ENCODE assay signal across 33 cellular contexts in the genomic region with DNA sequence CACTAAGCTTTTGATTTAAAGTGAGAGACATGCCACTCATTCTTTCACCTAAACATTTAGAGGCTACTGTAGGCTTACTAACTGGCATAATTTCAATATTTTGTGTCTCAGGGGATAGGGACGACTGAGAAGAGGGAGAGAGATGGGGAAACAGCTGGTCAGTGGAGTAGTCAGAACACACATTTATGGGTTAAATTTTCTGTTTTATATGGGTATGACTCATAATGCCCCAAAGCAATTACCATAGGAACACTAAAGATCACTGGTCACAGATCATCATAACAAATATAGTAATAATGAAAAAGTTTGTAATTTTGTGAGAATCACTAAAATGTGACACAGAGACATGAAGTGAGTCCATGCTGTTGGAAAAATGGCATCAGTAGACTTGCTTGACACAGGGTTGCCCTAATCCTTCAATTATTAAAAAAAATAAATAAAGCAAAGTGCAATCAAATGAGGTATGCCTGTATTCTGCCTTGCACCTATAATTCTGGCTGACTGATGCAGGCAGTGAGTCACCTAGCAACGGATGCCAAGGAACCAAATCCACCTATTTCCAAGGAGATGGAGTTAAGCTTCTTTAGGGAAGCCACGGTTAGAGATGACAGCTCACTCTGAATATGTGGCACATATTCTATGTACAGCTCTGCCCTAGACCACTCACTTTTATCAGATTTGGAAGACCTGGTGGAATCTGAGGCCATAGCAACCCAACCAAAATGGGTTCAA.
A peak's percentile ranks its signal among the peaks of the same experiment; 100 is the strongest.
DNase-seq lines count a peak whose midpoint lies in the region; ATAC-seq, FAIRE-seq and TF ChIP-seq lines count a peak whose summit lies in the region.
"Had no signal": no experiment of that assay in that cellular context is flagged by ENCODE, and none has a peak within 500 bp of the region (broad histone marks: within the 10 kb centered on the region; RNA-seq: fewer than 3 reads in every experiment).

No MANE protein-coding gene starts in this region.

- H3K4me1 ChIP-seq in GM12878 (ENCODE audit: control insufficient read depth, insufficient read depth, low read length) (no peaks in the 10 kb centered on the region), BE2C (no peaks in the 10 kb centered on the region), gastrocnemius medialis (no peaks in the 10 kb centered on the region)
- H3K4me1 ChIP-seq: heart right ventricle, tibial artery had no signal

- TF ChIP-seq CTCF in GM12878 (IDR thresholded peaks at IDR 0.05 in 2 of 3, conservative IDR thresholded peaks at IDR 0.05 in 1 of 3; ENCODE audit: control insufficient read depth in 2 of 3, extremely low read depth in 1 of 3, insufficient read depth in 1 of 3, low read depth in 3 of 3, low read length in 3 of 3) = no peak
- no peak for TF ChIP-seq CTCF in BE2C (IDR thresholded peaks at IDR 0.05; ENCODE audit: low read depth, low read length)
- no peak for TF ChIP-seq CTCF in gastrocnemius medialis (IDR thresholded peaks at IDR 0.05 in 4 of 5, conservative IDR thresholded peaks at IDR 0.05 in 1 of 5)

- in situ Hi-C loops in GM12878 (cut with MboI) = no loop called here
- in situ Hi-C loops in gastrocnemius medialis (cut with MboI; ENCODE audit: low sequenced_read_pairs in 4 of 4) = loop anchor here in 1 of 4 donors (25.0 kb wide), 1 partner anchor 926 kb away; no protein-coding TSS in a partner anchor

- H3K27me3 ChIP-seq in GM12878 (replicated peaks in 1 of 2; ENCODE audit: control insufficient read depth in 2 of 2, insufficient read depth in 2 of 2, low read length in 1 of 2) (no peaks in the 10 kb centered on the region), BE2C (no peaks in the 10 kb centered on the region), gastrocnemius medialis (no peaks in the 10 kb centered on the region)
- H3K27me3 ChIP-seq: cardiac muscle cell, heart right ventricle, neutrophil, tibial artery had no signal

- no peak overlapping the region for H3K4me2 ChIP-seq in GM12878 (ENCODE audit: control insufficient read depth, insufficient read depth)
- H3K4me2 ChIP-seq: SK-N-SH had no signal

- H3K4me3 ChIP-seq in GM12878 = no peak overlapping the region
- no peak overlapping the region for H3K4me3 ChIP-seq in BE2C (ENCODE audit: low read depth, low read length)
- no peak overlapping the region for H3K4me3 ChIP-seq in gastrocnemius medialis
- H3K4me3 ChIP-seq: cardiac muscle cell, heart right ventricle, tibial artery had no signal

- TF ChIP-seq EP300 in GM12878 (IDR thresholded peaks at IDR 0.05; ENCODE audit: borderline replicate concordance in 1 of 2, control insufficient read depth in 1 of 2, low read depth in 2 of 2, low read length in 2 of 2) = no peak

- no peak for FAIRE-seq in GM12878 (lab: Jason Lieb, UNC)
- FAIRE-seq: GM18507, HepG2 had no signal

- H3K9ac ChIP-seq in GM12878 (ENCODE audit: control insufficient read depth, insufficient read depth, low read length) = no peak overlapping the region
- H3K9ac ChIP-seq: SK-N-SH had no signal

- ATAC-seq in GM12878 (peak; percentile 46; the same call in 2 of the 3 replicates), HG03342 (IDR thresholded peaks at IDR 0.05; ENCODE audit: unreplicated experiment) (no peak), gastrocnemius medialis (no peak)
- ATAC-seq: effector memory CD8-positive, alpha-beta T cell; heart right ventricle; HepG2; Right ventricle myocardium inferior had no signal

- intact Hi-C loops in GM12878 (cut with micrococcal nuclease; ENCODE audit: unreplicated experiment) (no loop called here), gastrocnemius medialis (cut with DNase I; ENCODE audit: low total_unique reads) (no loop called here)

- POLR2A ChIA-PET in GM12878 (lab: Charles Lee) = no interaction called here

- H3K36me3 ChIP-seq in GM12878 (ENCODE audit: control insufficient read depth in 2 of 2, insufficient read depth in 2 of 2, low read length in 1 of 2) (no peaks in the 10 kb centered on the region), BE2C (no peaks in the 10 kb centered on the region), gastrocnemius medialis (no peaks in the 10 kb centered on the region)
- H3K36me3 ChIP-seq: cardiac muscle cell, heart right ventricle, neutrophil, tibial artery had no signal

- no peaks in the 10 kb centered on the region for H3K9me3 ChIP-seq in GM12878 (replicated peaks; ENCODE audit: control insufficient read depth, insufficient read depth, low read length)
- H3K9me3 ChIP-seq in BE2C = peaks cover 4% of the 10 kb centered on the region
- H3K9me3 ChIP-seq in gastrocnemius medialis = no peaks in the 10 kb centered on the region
- H3K9me3 ChIP-seq: neutrophil, SK-N-SH had no signal

- no peaks in the 10 kb centered on the region for H3K79me2 ChIP-seq in GM12878 (ENCODE audit: control insufficient read depth, insufficient read depth, low read length)

- peak; percentile 42 for DNase-seq in ELR (ENCODE audit: low read depth)
- peak; percentile 92 for DNase-seq in M059J (ENCODE audit: low read depth)
- no peak for DNase-seq in GM12878 (ENCODE audit: low read depth, low spot score)
- peak; percentile 53 for DNase-seq in kidney tubule cell (ENCODE audit: low spot score)
- no peak for DNase-seq in BE2C
- no peak for DNase-seq in gastrocnemius medialis
- DNase-seq: activated CD4-positive, alpha-beta T cell treated with anti-CD3 and anti-CD28 coated beads, Interleukin-2, amount 50 U/mL, for 1 hour; activated CD4-positive, CD25-positive, alpha-beta regulatory T cell; activated effector memory CD4-positive, alpha-beta T cell treated with anti-CD3 and anti-CD28 coated beads, Interleukin-2, amount 50 U/mL, for 16 hours; activated naive CD8-positive, alpha-beta T cell treated with anti-CD3 and anti-CD28 coated beads for 36 hours; activated T-cell treated with anti-CD3 and anti-CD28 coated beads, Interleukin-2, amount 50 U/mL, for 24 hours; DMS79 treated with DMSO at 0.1 percent for 48 hours; effector memory CD8-positive, alpha-beta T cell; H9; heart right ventricle; midbrain; MV-4-11; naive B cell; NCI-H146; NCI-H2107; NCI-H446 treated with DMSO at 0.1 percent for 48 hours; NK-92 treated with Interleukin-12 subunit alpha and Interleukin-12 subunit beta, amount 100 ng/mL, for 24 hours; SK-N-SH; stimulated activated CD4-positive, alpha-beta T cell treated with anti-CD3 and anti-CD28 coated beads, Interleukin-4, amount 100 ng/mL, for 4 hours; tibial artery had no signal

- TF ChIP-seq POLR2A in GM12878 (IDR thresholded peaks at IDR 0.05; ENCODE audit: low read depth, low read length) (no peak), gastrocnemius medialis (IDR thresholded peaks at IDR 0.05) (no peak)

- RAD21 ChIA-PET in GM12878 (lab: Charles Lee; ENCODE audit: unreplicated experiment) = no interaction called here

- 11% methylated on average over 3 of the region's 3 CpGs for WGBS in GM12878 (ENCODE audit: insufficient coverage, insufficient replicate concordance, low lambda C conversion rate, missing lambda C conversion rate)

- BruUV-seq in GM12878 (replicated peaks; lab: Mats Ljungman, UMichigan) = no TSS peak

- no peak for TF ChIP-seq RAD21 in GM12878 (IDR thresholded peaks at IDR 0.05; ENCODE audit: insufficient read depth, low read depth, low read length)

- no peaks in the 10 kb centered on the region for H4K20me1 ChIP-seq in GM12878 (ENCODE audit: control insufficient read depth, insufficient read depth)

- H2AFZ ChIP-seq in GM12878 (ENCODE audit: control insufficient read depth, low read depth, low read length) = no peak overlapping the region

- CTCF ChIA-PET in GM12878 (lab: Yijun Ruan, JAX) = no interaction called here

- SMC1A ChIA-PET in GM12878 (lab: Charles Lee; ENCODE audit: uncharacterized antibody, unreplicated experiment) = interaction anchor here (0.6 kb wide), 1 partner anchor 905 kb away, joined by 3 read pairs; no protein-coding TSS in a partner anchor

- H3K27ac ChIP-seq in GM12878 (ENCODE audit: control insufficient read depth, insufficient read depth) = no peak overlapping the region
- H3K27ac ChIP-seq in gastrocnemius medialis = no peak overlapping the region
- H3K27ac ChIP-seq: C4-2B, cardiac muscle cell, heart right ventricle, HL-60, neutrophil, tibial artery had no signal

TF ChIP-seq in GM12878, 131 proteins besides CTCF, POLR2A, EP300 and RAD21 (continues in another document):
- no peak for TF ChIP-seq SP1 (IDR thresholded peaks at IDR 0.05; ENCODE audit: low read depth, low read length)
- no peak for TF ChIP-seq NR2F1 (conservative IDR thresholded peaks at IDR 0.05)
- TF ChIP-seq, protein P1, sequence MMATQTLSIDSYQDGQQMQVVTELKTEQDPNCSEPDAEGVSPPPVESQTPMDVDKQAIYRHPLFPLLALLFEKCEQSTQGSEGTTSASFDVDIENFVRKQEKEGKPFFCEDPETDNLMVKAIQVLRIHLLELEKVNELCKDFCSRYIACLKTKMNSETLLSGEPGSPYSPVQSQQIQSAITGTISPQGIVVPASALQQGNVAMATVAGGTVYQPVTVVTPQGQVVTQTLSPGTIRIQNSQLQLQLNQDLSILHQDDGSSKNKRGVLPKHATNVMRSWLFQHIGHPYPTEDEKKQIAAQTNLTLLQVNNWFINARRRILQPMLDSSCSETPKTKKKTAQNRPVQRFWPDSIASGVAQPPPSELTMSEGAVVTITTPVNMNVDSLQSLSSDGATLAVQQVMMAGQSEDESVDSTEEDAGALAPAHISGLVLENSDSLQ (IDR thresholded peaks at IDR 0.05) = no peak
- TF ChIP-seq NFXL1 (IDR thresholded peaks at IDR 0.05; ENCODE audit: borderline replicate concordance) = no peak
- TF ChIP-seq, protein P2, sequence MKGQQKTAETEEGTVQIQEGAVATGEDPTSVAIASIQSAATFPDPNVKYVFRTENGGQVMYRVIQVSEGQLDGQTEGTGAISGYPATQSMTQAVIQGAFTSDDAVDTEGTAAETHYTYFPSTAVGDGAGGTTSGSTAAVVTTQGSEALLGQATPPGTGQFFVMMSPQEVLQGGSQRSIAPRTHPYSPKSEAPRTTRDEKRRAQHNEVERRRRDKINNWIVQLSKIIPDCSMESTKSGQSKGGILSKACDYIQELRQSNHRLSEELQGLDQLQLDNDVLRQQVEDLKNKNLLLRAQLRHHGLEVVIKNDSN (IDR thresholded peaks at IDR 0.05; ENCODE audit: borderline replicate concordance, extremely low read length, insufficient read depth, low read depth, low read length) = no peak
- TF ChIP-seq ZNF207 (IDR thresholded peaks at IDR 0.05; ENCODE audit: borderline replicate concordance) = no peak
- no peak for TF ChIP-seq MXI1 (IDR thresholded peaks at IDR 0.05; ENCODE audit: low read depth, low read length)
- TF ChIP-seq CBFB (IDR thresholded peaks at IDR 0.05; ENCODE audit: low read depth) = no peak
- no peak for TF ChIP-seq BMI1 (IDR thresholded peaks at IDR 0.05; ENCODE audit: borderline replicate concordance)
- TF ChIP-seq JUNB (IDR thresholded peaks at IDR 0.05) = no peak
- TF ChIP-seq HDGF (IDR thresholded peaks at IDR 0.05) = no peak
- TF ChIP-seq KDM1A (IDR thresholded peaks at IDR 0.05; ENCODE audit: borderline replicate concordance) = no peak
- no peak for TF ChIP-seq BHLHE40 (IDR thresholded peaks at IDR 0.05; ENCODE audit: borderline replicate concordance in 1 of 2, low read depth in 2 of 2, low read length in 1 of 2)

Comparison
In these comparisons a context has a peak if more than half of its experiments do, and no peak if none do; other contexts are left out.
1. DNase-seq: peak in ELR (single experiment), M059J (single experiment) and kidney tubule cell (single experiment); none in GM12878 (single experiment), BE2C (single experiment) and gastrocnemius medialis (0 of 2).